ENCODE assay signal across 29 cellular contexts in genomic region chrX:22970861-22971260, GRCh38. TPM values are rescaled to one million over a fixed set of nuclear protein-coding genes. Genes with fewer than 3 reads are reported as not detected.
"Had no signal": no experiment of that assay in that cellular context is flagged by ENCODE, and none has a peak within 500 bp of the region (broad histone marks: within the 10 kb centered on the region; RNA-seq: fewer than 3 reads in every experiment).

No MANE protein-coding gene starts in this region.

- H3K4me1 ChIP-seq: stomach, suprapubic skin, testis, thyroid gland, tibial artery, tibial nerve, transverse colon, upper lobe of left lung, upper lobe of right lung, uterus, vagina had no signal

- H3K9me3 ChIP-seq: stomach, suprapubic skin, testis, thoracic aorta, thyroid gland, tibial artery, tibial nerve, transverse colon, upper lobe of left lung, upper lobe of right lung, uterus, vagina had no signal

- DNase-seq: stimulated activated CD4-positive, alpha-beta T cell treated with anti-CD3 and anti-CD28 coated beads, Interleukin-2, amount 100 ng/mL, for 48 hours; stimulated activated CD4-positive, alpha-beta T cell treated with anti-CD3 and anti-CD28 coated beads, Interleukin-4, amount 100 ng/mL, for 1 hour; stimulated activated CD4-positive, alpha-beta T cell treated with anti-CD3 and anti-CD28 coated beads, Interleukin-4, amount 100 ng/mL, for 24 hours; stimulated activated CD4-positive, alpha-beta T cell treated with anti-CD3 and anti-CD28 coated beads, Interleukin-4, amount 100 ng/mL, for 4 hours; stimulated activated CD8-positive, alpha-beta memory T cell treated with anti-CD3 and anti-CD28 coated beads, Interleukin-4, amount 100 ng/mL, for 48 hours; stimulated activated naive B cell treated with anti-CD40 and anti-IgM and Interleukin-4, amounts not matched to agents 10 μg/mL and 1 μg/mL and 100 μg/mL, for 72 hours; stimulated activated naive CD4-positive, alpha-beta T cell; stimulated activated naive CD4-positive, alpha-beta T cell treated with Interleukin-2 at 50 U/mL for 16 hours; stimulated activated naive CD8-positive, alpha-beta T cell treated with anti-CD3 and anti-CD28 coated beads, Interleukin-15, amount 100 ng/mL, for 72 hours; stimulated activated naive CD8-positive, alpha-beta T cell treated with anti-CD3 and anti-CD28 coated beads, Interleukin-15, Interleukin-2, amounts not matched to agents 100 U/mL and 50 U/mL, for 24 hours; stomach; substantia nigra; testis; thyroid gland; tibial artery; transverse colon; trophoblast cell; upper lobe of left lung; upper lobe of right lung; uterus had no signal

- H3K36me3 ChIP-seq: stomach, suprapubic skin, thoracic aorta, thyroid gland, tibial artery, tibial nerve, transverse colon, upper lobe of left lung, upper lobe of right lung, uterus, vagina had no signal

- FAIRE-seq: urothelium cell line had no signal

- H3K27me3 ChIP-seq: stomach, suprapubic skin, testis, thyroid gland, tibial artery, tibial nerve, transverse colon, upper lobe of left lung, upper lobe of right lung, uterus, vagina had no signal

- H3K4me3 ChIP-seq: stomach, suprapubic skin, testis, thoracic aorta, thyroid gland, tibial artery, tibial nerve, transverse colon, upper lobe of left lung, upper lobe of right lung, uterus, vagina had no signal

- H3K27ac ChIP-seq: stomach, suprapubic skin, testis, thoracic aorta, thyroid gland, tibial artery, tibial nerve, transverse colon, upper lobe of left lung, upper lobe of right lung, uterus, vagina had no signal

RNA-seq across cellular contexts. Expression of gene DDX53, which starts 28.9 kb away (rescaled TPM):
- total RNA-seq: stomach, subcutaneous adipose tissue, suprapubic skin, temporal lobe, thoracic aorta, thyroid gland, tibial nerve, transverse colon, upper lobe of left lung, upper lobe of right lung, ureter, urinary bladder, uterus, vagina had no signal
